Comparison of ENCODE assay signal across 1 cellular context in the genomic region with DNA sequence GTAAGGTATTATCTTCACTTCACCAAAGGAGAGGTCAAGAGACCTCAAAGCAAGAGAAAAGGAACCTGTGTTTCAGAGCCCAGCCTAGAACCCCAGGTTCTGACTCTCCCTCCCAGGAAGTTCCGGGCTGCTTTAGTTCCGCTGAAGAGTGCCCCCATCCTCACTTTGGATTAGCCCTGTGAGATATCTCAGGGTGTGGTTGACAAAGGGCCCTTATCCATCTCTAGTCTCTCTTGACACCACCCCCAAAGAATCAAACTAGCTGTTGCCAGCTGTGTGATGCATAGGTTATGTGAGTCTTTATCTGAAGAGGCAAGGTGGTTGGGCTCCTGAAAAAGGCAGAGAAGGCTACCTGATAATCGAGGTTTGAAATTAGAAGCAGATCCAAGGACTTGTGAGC.
TF ChIP-seq lines count a peak whose summit lies in the region.

No MANE protein-coding gene starts in this region.

TF ChIP-seq in K562, 482 proteins besides CTCF, POLR2A, EP300 and RAD21 (continued from another document and continues in another):
- TF ChIP-seq, protein P1, sequence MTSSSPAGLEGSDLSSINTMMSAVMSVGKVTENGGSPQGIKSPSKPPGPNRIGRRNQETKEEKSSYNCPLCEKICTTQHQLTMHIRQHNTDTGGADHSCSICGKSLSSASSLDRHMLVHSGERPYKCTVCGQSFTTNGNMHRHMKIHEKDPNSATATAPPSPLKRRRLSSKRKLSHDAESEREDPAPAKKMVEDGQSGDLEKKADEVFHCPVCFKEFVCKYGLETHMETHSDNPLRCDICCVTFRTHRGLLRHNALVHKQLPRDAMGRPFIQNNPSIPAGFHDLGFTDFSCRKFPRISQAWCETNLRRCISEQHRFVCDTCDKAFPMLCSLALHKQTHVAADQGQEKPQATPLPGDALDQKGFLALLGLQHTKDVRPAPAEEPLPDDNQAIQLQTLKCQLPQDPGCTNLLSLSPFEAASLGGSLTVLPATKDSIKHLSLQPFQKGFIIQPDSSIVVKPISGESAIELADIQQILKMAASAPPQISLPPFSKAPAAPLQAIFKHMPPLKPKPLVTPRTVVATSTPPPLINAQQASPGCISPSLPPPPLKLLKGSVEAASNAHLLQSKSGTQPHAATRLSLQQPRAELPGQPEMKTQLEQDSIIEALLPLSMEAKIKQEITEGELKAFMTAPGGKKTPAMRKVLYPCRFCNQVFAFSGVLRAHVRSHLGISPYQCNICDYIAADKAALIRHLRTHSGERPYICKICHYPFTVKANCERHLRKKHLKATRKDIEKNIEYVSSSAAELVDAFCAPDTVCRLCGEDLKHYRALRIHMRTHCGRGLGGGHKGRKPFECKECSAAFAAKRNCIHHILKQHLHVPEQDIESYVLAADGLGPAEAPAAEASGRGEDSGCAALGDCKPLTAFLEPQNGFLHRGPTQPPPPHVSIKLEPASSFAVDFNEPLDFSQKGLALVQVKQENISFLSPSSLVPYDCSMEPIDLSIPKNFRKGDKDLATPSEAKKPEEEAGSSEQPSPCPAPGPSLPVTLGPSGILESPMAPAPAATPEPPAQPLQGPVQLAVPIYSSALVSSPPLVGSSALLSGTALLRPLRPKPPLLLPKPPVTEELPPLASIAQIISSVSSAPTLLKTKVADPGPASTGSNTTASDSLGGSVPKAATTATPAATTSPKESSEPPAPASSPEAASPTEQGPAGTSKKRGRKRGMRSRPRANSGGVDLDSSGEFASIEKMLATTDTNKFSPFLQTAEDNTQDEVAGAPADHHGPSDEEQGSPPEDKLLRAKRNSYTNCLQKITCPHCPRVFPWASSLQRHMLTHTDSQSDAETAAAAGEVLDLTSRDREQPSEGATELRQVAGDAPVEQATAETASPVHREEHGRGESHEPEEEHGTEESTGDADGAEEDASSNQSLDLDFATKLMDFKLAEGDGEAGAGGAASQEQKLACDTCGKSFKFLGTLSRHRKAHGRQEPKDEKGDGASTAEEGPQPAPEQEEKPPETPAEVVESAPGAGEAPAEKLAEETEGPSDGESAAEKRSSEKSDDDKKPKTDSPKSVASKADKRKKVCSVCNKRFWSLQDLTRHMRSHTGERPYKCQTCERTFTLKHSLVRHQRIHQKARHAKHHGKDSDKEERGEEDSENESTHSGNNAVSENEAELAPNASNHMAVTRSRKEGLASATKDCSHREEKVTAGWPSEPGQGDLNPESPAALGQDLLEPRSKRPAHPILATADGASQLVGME (CRISPR knock-in tag; IDR thresholded peaks at IDR 0.05): no peak
- TF ChIP-seq, protein P2, sequence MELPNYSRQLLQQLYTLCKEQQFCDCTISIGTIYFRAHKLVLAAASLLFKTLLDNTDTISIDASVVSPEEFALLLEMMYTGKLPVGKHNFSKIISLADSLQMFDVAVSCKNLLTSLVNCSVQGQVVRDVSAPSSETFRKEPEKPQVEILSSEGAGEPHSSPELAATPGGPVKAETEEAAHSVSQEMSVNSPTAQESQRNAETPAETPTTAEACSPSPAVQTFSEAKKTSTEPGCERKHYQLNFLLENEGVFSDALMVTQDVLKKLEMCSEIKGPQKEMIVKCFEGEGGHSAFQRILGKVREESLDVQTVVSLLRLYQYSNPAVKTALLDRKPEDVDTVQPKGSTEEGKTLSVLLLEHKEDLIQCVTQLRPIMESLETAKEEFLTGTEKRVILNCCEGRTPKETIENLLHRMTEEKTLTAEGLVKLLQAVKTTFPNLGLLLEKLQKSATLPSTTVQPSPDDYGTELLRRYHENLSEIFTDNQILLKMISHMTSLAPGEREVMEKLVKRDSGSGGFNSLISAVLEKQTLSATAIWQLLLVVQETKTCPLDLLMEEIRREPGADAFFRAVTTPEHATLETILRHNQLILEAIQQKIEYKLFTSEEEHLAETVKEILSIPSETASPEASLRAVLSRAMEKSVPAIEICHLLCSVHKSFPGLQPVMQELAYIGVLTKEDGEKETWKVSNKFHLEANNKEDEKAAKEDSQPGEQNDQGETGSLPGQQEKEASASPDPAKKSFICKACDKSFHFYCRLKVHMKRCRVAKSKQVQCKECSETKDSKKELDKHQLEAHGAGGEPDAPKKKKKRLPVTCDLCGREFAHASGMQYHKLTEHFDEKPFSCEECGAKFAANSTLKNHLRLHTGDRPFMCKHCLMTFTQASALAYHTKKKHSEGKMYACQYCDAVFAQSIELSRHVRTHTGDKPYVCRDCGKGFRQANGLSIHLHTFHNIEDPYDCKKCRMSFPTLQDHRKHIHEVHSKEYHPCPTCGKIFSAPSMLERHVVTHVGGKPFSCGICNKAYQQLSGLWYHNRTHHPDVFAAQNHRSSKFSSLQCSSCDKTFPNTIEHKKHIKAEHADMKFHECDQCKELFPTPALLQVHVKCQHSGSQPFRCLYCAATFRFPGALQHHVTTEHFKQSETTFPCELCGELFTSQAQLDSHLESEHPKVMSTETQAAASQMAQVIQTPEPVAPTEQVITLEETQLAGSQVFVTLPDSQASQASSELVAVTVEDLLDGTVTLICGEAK (IDR thresholded peaks at IDR 0.05): peak; percentile 58; the same call in 1 of the 2 replicates
- TF ChIP-seq, protein P2 (CRISPR knock-in tag; IDR thresholded peaks at IDR 0.05): no peak
- TF ChIP-seq ZNF143 (CRISPR knock-in tag; IDR thresholded peaks at IDR 0.05) (no peak), TSC22D4 (tag; IDR thresholded peaks at IDR 0.05) (no peak), ZKSCAN8 (CRISPR knock-in tag; IDR thresholded peaks at IDR 0.05) (no peak), TEAD4 (IDR thresholded peaks at IDR 0.05; ENCODE audit: low read length) (peak; percentile 41; the same call in 1 of the 2 replicates), TEAD4 (CRISPR knock-in tag; IDR thresholded peaks at IDR 0.05; ENCODE audit: borderline replicate concordance) (no peak), CCAR2 (IDR thresholded peaks at IDR 0.05; ENCODE audit: low read depth, low read length) (no peak), GATA2 (CRISPR knock-in tag; IDR thresholded peaks at IDR 0.05) (no peak), NCOA1 (IDR thresholded peaks at IDR 0.05; ENCODE audit: low read depth) (no peak), MED1 (CRISPR knock-in tag; IDR thresholded peaks at IDR 0.05; ENCODE audit: borderline replicate concordance) (no peak), ERF (CRISPR knock-in tag; IDR thresholded peaks at IDR 0.05) (no peak), NCOR1 (IDR thresholded peaks at IDR 0.05) (peak; percentile 41; the same call in 1 of the 2 replicates), BRCA1 (IDR thresholded peaks at IDR 0.05) (no peak), BRCA1 (CRISPR knock-in tag; IDR thresholded peaks at IDR 0.05) (no peak), ELF4 (CRISPR knock-in tag; IDR thresholded peaks at IDR 0.05) (peak; percentile 62; the same call in 1 of the 2 replicates), TARDBP (IDR thresholded peaks at IDR 0.05) (no peak), PRMT5 (CRISPR knock-in tag; IDR thresholded peaks at IDR 0.05) (no peak), HNRNPL (IDR thresholded peaks at IDR 0.05; ENCODE audit: low read depth, low read length) (no peak)
- TF ChIP-seq, protein P3, sequence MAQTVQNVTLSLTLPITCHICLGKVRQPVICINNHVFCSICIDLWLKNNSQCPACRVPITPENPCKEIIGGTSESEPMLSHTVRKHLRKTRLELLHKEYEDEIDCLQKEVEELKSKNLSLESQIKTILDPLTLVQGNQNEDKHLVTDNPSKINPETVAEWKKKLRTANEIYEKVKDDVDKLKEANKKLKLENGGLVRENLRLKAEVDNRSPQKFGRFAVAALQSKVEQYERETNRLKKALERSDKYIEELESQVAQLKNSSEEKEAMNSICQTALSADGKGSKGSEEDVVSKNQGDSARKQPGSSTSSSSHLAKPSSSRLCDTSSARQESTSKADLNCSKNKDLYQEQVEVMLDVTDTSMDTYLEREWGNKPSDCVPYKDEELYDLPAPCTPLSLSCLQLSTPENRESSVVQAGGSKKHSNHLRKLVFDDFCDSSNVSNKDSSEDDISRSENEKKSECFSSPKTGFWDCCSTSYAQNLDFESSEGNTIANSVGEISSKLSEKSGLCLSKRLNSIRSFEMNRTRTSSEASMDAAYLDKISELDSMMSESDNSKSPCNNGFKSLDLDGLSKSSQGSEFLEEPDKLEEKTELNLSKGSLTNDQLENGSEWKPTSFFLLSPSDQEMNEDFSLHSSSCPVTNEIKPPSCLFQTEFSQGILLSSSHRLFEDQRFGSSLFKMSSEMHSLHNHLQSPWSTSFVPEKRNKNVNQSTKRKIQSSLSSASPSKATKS (CRISPR knock-in tag; IDR thresholded peaks at IDR 0.05): no peak
- TF ChIP-seq, protein P4, sequence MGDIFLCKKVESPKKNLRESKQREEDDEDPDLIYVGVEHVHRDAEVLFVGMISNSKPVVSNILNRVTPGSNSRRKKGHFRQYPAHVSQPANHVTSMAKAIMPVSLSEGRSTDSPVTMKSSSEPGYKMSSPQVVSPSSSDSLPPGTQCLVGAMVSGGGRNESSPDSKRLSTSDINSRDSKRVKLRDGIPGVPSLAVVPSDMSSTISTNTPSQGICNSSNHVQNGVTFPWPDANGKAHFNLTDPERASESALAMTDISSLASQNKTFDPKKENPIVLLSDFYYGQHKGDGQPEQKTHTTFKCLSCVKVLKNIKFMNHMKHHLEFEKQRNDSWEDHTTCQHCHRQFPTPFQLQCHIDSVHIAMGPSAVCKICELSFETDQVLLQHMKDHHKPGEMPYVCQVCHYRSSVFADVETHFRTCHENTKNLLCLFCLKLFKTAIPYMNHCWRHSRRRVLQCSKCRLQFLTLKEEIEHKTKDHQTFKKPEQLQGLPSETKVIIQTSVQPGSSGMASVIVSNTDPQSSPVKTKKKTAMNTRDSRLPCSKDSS (IDR thresholded peaks at IDR 0.05; ENCODE audit: low read depth, partially characterized antibody): no peak
- TF ChIP-seq, protein P5, sequence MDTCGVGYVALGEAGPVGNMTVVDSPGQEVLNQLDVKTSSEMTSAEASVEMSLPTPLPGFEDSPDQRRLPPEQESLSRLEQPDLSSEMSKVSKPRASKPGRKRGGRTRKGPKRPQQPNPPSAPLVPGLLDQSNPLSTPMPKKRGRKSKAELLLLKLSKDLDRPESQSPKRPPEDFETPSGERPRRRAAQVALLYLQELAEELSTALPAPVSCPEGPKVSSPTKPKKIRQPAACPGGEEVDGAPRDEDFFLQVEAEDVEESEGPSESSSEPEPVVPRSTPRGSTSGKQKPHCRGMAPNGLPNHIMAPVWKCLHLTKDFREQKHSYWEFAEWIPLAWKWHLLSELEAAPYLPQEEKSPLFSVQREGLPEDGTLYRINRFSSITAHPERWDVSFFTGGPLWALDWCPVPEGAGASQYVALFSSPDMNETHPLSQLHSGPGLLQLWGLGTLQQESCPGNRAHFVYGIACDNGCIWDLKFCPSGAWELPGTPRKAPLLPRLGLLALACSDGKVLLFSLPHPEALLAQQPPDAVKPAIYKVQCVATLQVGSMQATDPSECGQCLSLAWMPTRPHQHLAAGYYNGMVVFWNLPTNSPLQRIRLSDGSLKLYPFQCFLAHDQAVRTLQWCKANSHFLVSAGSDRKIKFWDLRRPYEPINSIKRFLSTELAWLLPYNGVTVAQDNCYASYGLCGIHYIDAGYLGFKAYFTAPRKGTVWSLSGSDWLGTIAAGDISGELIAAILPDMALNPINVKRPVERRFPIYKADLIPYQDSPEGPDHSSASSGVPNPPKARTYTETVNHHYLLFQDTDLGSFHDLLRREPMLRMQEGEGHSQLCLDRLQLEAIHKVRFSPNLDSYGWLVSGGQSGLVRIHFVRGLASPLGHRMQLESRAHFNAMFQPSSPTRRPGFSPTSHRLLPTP (IDR thresholded peaks at IDR 0.05; ENCODE audit: borderline replicate concordance, extremely low read depth, insufficient read length): no peak
- TF ChIP-seq, protein P6, sequence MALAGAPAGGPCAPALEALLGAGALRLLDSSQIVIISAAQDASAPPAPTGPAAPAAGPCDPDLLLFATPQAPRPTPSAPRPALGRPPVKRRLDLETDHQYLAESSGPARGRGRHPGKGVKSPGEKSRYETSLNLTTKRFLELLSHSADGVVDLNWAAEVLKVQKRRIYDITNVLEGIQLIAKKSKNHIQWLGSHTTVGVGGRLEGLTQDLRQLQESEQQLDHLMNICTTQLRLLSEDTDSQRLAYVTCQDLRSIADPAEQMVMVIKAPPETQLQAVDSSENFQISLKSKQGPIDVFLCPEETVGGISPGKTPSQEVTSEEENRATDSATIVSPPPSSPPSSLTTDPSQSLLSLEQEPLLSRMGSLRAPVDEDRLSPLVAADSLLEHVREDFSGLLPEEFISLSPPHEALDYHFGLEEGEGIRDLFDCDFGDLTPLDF (CRISPR knock-in tag; IDR thresholded peaks at IDR 0.05): no peak
- TF ChIP-seq, protein P7, sequence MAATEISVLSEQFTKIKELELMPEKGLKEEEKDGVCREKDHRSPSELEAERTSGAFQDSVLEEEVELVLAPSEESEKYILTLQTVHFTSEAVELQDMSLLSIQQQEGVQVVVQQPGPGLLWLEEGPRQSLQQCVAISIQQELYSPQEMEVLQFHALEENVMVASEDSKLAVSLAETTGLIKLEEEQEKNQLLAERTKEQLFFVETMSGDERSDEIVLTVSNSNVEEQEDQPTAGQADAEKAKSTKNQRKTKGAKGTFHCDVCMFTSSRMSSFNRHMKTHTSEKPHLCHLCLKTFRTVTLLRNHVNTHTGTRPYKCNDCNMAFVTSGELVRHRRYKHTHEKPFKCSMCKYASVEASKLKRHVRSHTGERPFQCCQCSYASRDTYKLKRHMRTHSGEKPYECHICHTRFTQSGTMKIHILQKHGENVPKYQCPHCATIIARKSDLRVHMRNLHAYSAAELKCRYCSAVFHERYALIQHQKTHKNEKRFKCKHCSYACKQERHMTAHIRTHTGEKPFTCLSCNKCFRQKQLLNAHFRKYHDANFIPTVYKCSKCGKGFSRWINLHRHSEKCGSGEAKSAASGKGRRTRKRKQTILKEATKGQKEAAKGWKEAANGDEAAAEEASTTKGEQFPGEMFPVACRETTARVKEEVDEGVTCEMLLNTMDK (IDR thresholded peaks at IDR 0.05; ENCODE audit: borderline replicate concordance, insufficient read depth, low read depth, low read length, poor library complexity, severe bottlenecking): no peak
- TF ChIP-seq, protein P8, sequence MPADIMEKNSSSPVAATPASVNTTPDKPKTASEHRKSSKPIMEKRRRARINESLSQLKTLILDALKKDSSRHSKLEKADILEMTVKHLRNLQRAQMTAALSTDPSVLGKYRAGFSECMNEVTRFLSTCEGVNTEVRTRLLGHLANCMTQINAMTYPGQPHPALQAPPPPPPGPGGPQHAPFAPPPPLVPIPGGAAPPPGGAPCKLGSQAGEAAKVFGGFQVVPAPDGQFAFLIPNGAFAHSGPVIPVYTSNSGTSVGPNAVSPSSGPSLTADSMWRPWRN (IDR thresholded peaks at IDR 0.05; ENCODE audit: low read depth): no peak
